11 cellular contexts compared by ENCODE assay signal in the genomic region with DNA sequence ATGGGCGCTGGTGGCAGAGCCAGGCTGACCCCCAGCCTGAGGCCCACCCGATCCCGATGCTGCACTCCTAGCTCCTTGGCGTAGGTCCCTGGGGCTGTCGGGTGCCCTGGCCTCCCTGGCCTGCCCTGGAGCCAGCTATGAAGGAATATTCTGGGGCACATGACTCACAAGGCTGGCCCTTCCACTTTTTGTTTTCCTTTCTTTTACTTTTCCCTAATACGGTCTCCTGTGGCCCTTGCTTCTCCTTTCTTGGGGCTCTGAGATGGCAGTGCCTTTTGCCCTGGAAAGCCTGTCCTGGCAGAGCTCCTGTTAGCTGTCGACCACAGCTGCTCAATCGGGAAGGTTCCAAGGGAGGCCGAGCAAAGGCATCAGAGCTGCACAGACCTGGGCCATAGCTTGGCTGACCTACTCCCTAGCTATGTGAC. TPM values are rescaled to one million over a fixed set of nuclear protein-coding genes. Genes with fewer than 3 reads are reported as not detected.
A peak's percentile ranks its signal among the peaks of the same experiment; 100 is the strongest.
DNase-seq lines count a peak whose midpoint lies in the region; ATAC-seq and TF ChIP-seq lines count a peak whose summit lies in the region.
"Had no signal": no experiment of that assay in that cellular context is flagged by ENCODE, and none has a peak within 500 bp of the region (broad histone marks: within the 10 kb centered on the region; RNA-seq: fewer than 3 reads in every experiment).

No MANE protein-coding gene starts in this region.

- POLR2A ChIA-PET in WTC11 (lab: Charles Lee), result interaction anchor here (0.6 to 1.8 kb wide), 3 partner anchors 12 to 134 kb away, joined by 3 to 5 read pairs (median 4); no protein-coding TSS in a partner anchor

- 30% methylated on average over 9 of the region's 9 CpGs for WGBS in prostate gland

- peak overlapping the region; percentile 80 to 87 for H3K27ac ChIP-seq in prostate gland

- no peak overlapping the region for H3K4me3 ChIP-seq in prostate gland

- CTCF ChIA-PET in WTC11 (lab: Charles Lee), result interaction anchor here (0.6 to 3.6 kb wide), 7 partner anchors 10 to 66 kb away, joined by 3 to 31 read pairs (median 4); no protein-coding TSS in a partner anchor

- no peak for ATAC-seq in WTC11
- ATAC-seq: activated T-cell treated with anti-CD3 and anti-CD28 coated beads, Interleukin-2, amount 50 U/mL, for 72 hours had no signal

- H3K36me3 Mint-ChIP-seq in WTC11, result no peaks in the 10 kb centered on the region

- no peaks in the 10 kb centered on the region for H3K27me3 Mint-ChIP-seq in WTC11 (ENCODE audit: low read depth)

- H3K4me3 Mint-ChIP-seq in WTC11, result no peak overlapping the region
- H3K4me3 Mint-ChIP-seq: activated T-cell treated with anti-CD3 and anti-CD28 coated beads, Interleukin-2, amount 50 U/mL, for 72 hours; B cell had no signal

- no peaks in the 10 kb centered on the region for H3K9me3 Mint-ChIP-seq in WTC11
- H3K9me3 Mint-ChIP-seq: activated T-cell treated with anti-CD3 and anti-CD28 coated beads, Interleukin-2, amount 50 U/mL, for 72 hours had no signal

- peaks cover 92% of the 10 kb centered on the region for H3K4me1 Mint-ChIP-seq in WTC11
- H3K4me1 Mint-ChIP-seq: B cell had no signal

- TF ChIP-seq CTCF in WTC11 (IDR thresholded peaks at IDR 0.05) (no peak), prostate gland (IDR thresholded peaks at IDR 0.05) (no peak)

- H3K36me3 ChIP-seq in prostate gland, result no peaks in the 10 kb centered on the region

- H3K27ac Mint-ChIP-seq in WTC11, result peak overlapping the region; percentile 95
- H3K27ac Mint-ChIP-seq: activated T-cell treated with anti-CD3 and anti-CD28 coated beads, Interleukin-2, amount 50 U/mL, for 72 hours; B cell had no signal

- TF ChIP-seq POLR2A in prostate gland (IDR thresholded peaks at IDR 0.05), result no peak
- TF ChIP-seq POLR2A in erythroblast (IDR thresholded peaks at IDR 0.05; ENCODE audit: low read length), result no peak

- no peaks in the 10 kb centered on the region for H3K27me3 ChIP-seq in prostate gland (replicated peaks; ENCODE audit: insufficient read depth)

- no peaks in the 10 kb centered on the region for H3K9me3 ChIP-seq in prostate gland

- intact Hi-C loops in prostate gland (cut with DNase I), result no loop called here

- DNase-seq in AG20443 (ENCODE audit: low spot score) (peak; percentile 72), WTC11 (ENCODE audit: low spot score) (no peak), glomerular visceral epithelial cell (ENCODE audit: extremely low spot score) (peak; percentile 41), prostate gland (ENCODE audit: low spot score) (no peak), erythroblast (lab: John Stamatoyannopoulos, UW) (no peak)
- no peak for DNase-seq in activated CD4-positive, alpha-beta T cell treated with anti-CD3 and anti-CD28 coated beads, Interleukin-2, amount 50 U/mL, for 48 hours
- DNase-seq in stimulated activated CD4-positive, alpha-beta T cell treated with anti-CD3 and anti-CD28 coated beads, Interleukin-2, amount 100 ng/mL, for 48 hours, result no peak
- DNase-seq in activated effector memory CD4-positive, alpha-beta T cell treated with Interleukin-2 at 50 U/mL for 16 hours, result no peak
- DNase-seq: activated T-cell treated with anti-CD3 and anti-CD28 coated beads, Interleukin-2, amount 50 U/mL, for 72 hours; T-helper 2 cell had no signal

- peaks cover 3% of the 10 kb centered on the region for H3K4me1 ChIP-seq in prostate gland (replicated peaks)

TF ChIP-seq in WTC11, 78 proteins besides CTCF, POLR2A, EP300 and RAD21 (continues in another document):
- TF ChIP-seq, protein P1, sequence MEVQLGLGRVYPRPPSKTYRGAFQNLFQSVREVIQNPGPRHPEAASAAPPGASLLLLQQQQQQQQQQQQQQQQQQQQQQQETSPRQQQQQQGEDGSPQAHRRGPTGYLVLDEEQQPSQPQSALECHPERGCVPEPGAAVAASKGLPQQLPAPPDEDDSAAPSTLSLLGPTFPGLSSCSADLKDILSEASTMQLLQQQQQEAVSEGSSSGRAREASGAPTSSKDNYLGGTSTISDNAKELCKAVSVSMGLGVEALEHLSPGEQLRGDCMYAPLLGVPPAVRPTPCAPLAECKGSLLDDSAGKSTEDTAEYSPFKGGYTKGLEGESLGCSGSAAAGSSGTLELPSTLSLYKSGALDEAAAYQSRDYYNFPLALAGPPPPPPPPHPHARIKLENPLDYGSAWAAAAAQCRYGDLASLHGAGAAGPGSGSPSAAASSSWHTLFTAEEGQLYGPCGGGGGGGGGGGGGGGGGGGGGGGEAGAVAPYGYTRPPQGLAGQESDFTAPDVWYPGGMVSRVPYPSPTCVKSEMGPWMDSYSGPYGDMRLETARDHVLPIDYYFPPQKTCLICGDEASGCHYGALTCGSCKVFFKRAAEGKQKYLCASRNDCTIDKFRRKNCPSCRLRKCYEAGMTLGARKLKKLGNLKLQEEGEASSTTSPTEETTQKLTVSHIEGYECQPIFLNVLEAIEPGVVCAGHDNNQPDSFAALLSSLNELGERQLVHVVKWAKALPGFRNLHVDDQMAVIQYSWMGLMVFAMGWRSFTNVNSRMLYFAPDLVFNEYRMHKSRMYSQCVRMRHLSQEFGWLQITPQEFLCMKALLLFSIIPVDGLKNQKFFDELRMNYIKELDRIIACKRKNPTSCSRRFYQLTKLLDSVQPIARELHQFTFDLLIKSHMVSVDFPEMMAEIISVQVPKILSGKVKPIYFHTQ (CRISPR knock-in tag; IDR thresholded peaks at IDR 0.05), result no peak
- no peak for TF ChIP-seq JAZF1 (CRISPR knock-in tag; IDR thresholded peaks at IDR 0.05)
- TF ChIP-seq CREB1 (CRISPR knock-in tag; IDR thresholded peaks at IDR 0.05), result no peak
- TF ChIP-seq, protein P2, sequence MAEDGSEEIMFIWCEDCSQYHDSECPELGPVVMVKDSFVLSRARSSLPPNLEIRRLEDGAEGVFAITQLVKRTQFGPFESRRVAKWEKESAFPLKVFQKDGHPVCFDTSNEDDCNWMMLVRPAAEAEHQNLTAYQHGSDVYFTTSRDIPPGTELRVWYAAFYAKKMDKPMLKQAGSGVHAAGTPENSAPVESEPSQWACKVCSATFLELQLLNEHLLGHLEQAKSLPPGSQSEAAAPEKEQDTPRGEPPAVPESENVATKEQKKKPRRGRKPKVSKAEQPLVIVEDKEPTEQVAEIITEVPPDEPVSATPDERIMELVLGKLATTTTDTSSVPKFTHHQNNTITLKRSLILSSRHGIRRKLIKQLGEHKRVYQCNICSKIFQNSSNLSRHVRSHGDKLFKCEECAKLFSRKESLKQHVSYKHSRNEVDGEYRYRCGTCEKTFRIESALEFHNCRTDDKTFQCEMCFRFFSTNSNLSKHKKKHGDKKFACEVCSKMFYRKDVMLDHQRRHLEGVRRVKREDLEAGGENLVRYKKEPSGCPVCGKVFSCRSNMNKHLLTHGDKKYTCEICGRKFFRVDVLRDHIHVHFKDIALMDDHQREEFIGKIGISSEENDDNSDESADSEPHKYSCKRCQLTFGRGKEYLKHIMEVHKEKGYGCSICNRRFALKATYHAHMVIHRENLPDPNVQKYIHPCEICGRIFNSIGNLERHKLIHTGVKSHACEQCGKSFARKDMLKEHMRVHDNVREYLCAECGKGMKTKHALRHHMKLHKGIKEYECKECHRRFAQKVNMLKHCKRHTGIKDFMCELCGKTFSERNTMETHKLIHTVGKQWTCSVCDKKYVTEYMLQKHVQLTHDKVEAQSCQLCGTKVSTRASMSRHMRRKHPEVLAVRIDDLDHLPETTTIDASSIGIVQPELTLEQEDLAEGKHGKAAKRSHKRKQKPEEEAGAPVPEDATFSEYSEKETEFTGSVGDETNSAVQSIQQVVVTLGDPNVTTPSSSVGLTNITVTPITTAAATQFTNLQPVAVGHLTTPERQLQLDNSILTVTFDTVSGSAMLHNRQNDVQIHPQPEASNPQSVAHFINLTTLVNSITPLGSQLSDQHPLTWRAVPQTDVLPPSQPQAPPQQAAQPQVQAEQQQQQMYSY (CRISPR knock-in tag; IDR thresholded peaks at IDR 0.05), result no peak
- TF ChIP-seq KAT7 (CRISPR knock-in tag; IDR thresholded peaks at IDR 0.05; ENCODE audit: borderline replicate concordance), result no peak
- TF ChIP-seq RELA (CRISPR knock-in tag; IDR thresholded peaks at IDR 0.05; ENCODE audit: borderline replicate concordance), result no peak
- TF ChIP-seq SOX15 (CRISPR knock-in tag; IDR thresholded peaks at IDR 0.05), result no peak
- TF ChIP-seq, protein P3, sequence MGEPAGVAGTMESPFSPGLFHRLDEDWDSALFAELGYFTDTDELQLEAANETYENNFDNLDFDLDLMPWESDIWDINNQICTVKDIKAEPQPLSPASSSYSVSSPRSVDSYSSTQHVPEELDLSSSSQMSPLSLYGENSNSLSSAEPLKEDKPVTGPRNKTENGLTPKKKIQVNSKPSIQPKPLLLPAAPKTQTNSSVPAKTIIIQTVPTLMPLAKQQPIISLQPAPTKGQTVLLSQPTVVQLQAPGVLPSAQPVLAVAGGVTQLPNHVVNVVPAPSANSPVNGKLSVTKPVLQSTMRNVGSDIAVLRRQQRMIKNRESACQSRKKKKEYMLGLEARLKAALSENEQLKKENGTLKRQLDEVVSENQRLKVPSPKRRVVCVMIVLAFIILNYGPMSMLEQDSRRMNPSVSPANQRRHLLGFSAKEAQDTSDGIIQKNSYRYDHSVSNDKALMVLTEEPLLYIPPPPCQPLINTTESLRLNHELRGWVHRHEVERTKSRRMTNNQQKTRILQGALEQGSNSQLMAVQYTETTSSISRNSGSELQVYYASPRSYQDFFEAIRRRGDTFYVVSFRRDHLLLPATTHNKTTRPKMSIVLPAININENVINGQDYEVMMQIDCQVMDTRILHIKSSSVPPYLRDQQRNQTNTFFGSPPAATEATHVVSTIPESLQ (CRISPR knock-in tag; IDR thresholded peaks at IDR 0.05), result no peak
- no peak for TF ChIP-seq MXD4 (CRISPR knock-in tag; IDR thresholded peaks at IDR 0.05; ENCODE audit: borderline replicate concordance)
- no peak for TF ChIP-seq NFATC4 (CRISPR knock-in tag; IDR thresholded peaks at IDR 0.05)
- TF ChIP-seq ZNF396 (CRISPR knock-in tag; IDR thresholded peaks at IDR 0.05; ENCODE audit: borderline replicate concordance), result no peak
- TF ChIP-seq, protein P4, sequence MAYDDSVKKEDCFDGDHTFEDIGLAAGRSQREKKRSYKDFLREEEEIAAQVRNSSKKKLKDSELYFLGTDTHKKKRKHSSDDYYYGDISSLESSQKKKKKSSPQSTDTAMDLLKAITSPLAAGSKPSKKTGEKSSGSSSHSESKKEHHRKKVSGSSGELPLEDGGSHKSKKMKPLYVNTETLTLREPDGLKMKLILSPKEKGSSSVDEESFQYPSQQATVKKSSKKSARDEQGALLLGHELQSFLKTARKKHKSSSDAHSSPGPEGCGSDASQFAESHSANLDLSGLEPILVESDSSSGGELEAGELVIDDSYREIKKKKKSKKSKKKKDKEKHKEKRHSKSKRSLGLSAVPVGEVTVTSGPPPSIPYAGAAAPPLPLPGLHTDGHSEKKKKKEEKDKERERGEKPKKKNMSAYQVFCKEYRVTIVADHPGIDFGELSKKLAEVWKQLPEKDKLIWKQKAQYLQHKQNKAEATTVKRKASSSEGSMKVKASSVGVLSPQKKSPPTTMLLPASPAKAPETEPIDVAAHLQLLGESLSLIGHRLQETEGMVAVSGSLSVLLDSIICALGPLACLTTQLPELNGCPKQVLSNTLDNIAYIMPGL (CRISPR knock-in tag; IDR thresholded peaks at IDR 0.05), result no peak
- no peak for TF ChIP-seq ETV6 (CRISPR knock-in tag; IDR thresholded peaks at IDR 0.05)
- TF ChIP-seq ELF4 (CRISPR knock-in tag; IDR thresholded peaks at IDR 0.05; ENCODE audit: low read depth), result no peak

RNA-seq across cellular contexts. Expression of a gene that starts 22.1 kb away (rescaled TPM):
- total RNA-seq in WTC11 (2021) (32.4 to 34.6 TPM (median 34.4 TPM) in 3 replicates), prostate gland (10 to 100 TPM; 26.0 to 39.7 TPM)
- total RNA-seq: activated T-cell treated with anti-CD3 and anti-CD28 coated beads, Interleukin-2, amount 50 U/mL, for 72 hours had no signal

Comparison
In these comparisons a context has a peak if more than half of its experiments do, and no peak if none do; other contexts are left out.
1. DNase-seq: peak in AG20443 (single experiment) and glomerular visceral epithelial cell (single experiment); none in WTC11 (single experiment), prostate gland (single experiment), erythroblast (0 of 2), activated CD4-positive, alpha-beta T cell treated with anti-CD3 and anti-CD28 coated beads, Interleukin-2, amount 50 U/mL, for 48 hours (0 of 2), stimulated activated CD4-positive, alpha-beta T cell treated with anti-CD3 and anti-CD28 coated beads, Interleukin-2, amount 100 ng/mL, for 48 hours (0 of 2) and activated effector memory CD4-positive, alpha-beta T cell treated with Interleukin-2 at 50 U/mL for 16 hours (single experiment).